15 cellular contexts compared by ENCODE assay signal in the genomic region with DNA sequence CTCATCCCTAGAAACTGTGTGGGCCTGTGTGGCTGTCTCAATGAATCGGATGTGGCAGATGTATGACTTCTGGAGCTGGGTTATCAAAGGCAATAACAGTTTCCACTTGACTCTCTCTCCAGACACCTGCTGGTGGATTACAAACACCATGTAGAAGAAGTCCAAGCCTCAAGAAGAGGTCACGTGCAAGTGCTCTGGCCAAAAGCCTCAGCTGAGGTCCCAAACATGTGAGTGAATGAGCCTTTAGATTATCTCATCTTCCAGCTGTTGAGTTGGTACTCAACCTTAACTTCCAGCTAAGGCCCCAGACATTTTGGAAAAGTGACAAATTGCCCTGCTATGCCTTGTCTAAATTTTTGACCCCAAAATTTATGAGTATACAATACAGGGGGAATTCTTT. TPM values are rescaled to one million over a fixed set of nuclear protein-coding genes. Genes with fewer than 3 reads are reported as not detected.
DNase-seq lines count a peak whose midpoint lies in the region; ATAC-seq, FAIRE-seq and TF ChIP-seq lines count a peak whose summit lies in the region.
"Had no signal": no experiment of that assay in that cellular context is flagged by ENCODE, and none has a peak within 500 bp of the region (broad histone marks: within the 10 kb centered on the region; RNA-seq: fewer than 3 reads in every experiment).

No MANE protein-coding gene starts in this region.

- intact Hi-C loops in IMR-90 (cut with micrococcal nuclease), result loop anchor here (2.0 kb wide), 1 partner anchor 17 kb away; no protein-coding TSS in a partner anchor
- intact Hi-C loops in K562 (cut with micrococcal nuclease), result no loop called here

- peak overlapping the region; percentile 58; the same call in 1 of the 3 replicates for H2BK15ac ChIP-seq in IMR-90 (ENCODE audit: low read depth, low read length)

- no peaks in the 10 kb centered on the region for H3K79me1 ChIP-seq in IMR-90 (ENCODE audit: low read depth in 1 of 2, low read length in 2 of 2)

- H4K5ac ChIP-seq in IMR-90 (ENCODE audit: low read depth, low read length), result peak overlapping the region; percentile 68; the same call in 1 of the 2 replicates

- H3K9ac ChIP-seq in IMR-90 (ENCODE audit: low read depth, low read length) (no peak overlapping the region), K562 (ENCODE audit: insufficient read depth in 1 of 2, low read depth in 2 of 2, low read length in 2 of 2) (no peak overlapping the region)
- H3K9ac ChIP-seq: BLaER1 treated with 17β-estradiol and CSF1 and Interleukin-3, amounts not matched to agents 10 nM and 100 nM had no signal

- H3K4me3 ChIP-seq in IMR-90 (ENCODE audit: insufficient read depth, low read depth, low read length) (no peak overlapping the region), K562 (no peak overlapping the region)
- H3K4me3 ChIP-seq: BLaER1 treated with 17β-estradiol and CSF1 and Interleukin-3, amounts not matched to agents 10 nM and 100 nM had no signal

- no peak overlapping the region for H2AFZ ChIP-seq in IMR-90 (replicated peaks; ENCODE audit: low read length, poor library complexity)
- no peak overlapping the region for H2AFZ ChIP-seq in K562 (ENCODE audit: low read depth, low read length)

- no peaks in the 10 kb centered on the region for H3K27me3 ChIP-seq in IMR-90 (ENCODE audit: control insufficient read depth, insufficient read depth, low read length)
- H3K27me3 ChIP-seq in K562 (ENCODE audit: control insufficient read depth in 2 of 2, insufficient read depth in 2 of 2, low read length in 2 of 2), result no peaks in the 10 kb centered on the region
- H3K27me3 ChIP-seq: BLaER1 treated with 17β-estradiol and CSF1 and Interleukin-3, amounts not matched to agents 10 nM and 100 nM had no signal

- H2BK120ac ChIP-seq in IMR-90 (ENCODE audit: low read depth, low read length), result peak overlapping the region; percentile 62; the same call in 1 of the 2 replicates

- H2AK5ac ChIP-seq in IMR-90 (ENCODE audit: low read depth, low read length), result peak overlapping the region; percentile 48; the same call in 1 of the 2 replicates

- H4K20me1 ChIP-seq in IMR-90 (ENCODE audit: insufficient read depth, low read length) (no peaks in the 10 kb centered on the region), K562 (replicated peaks; ENCODE audit: control insufficient read depth, insufficient read depth, low read length) (no peaks in the 10 kb centered on the region)
- H4K20me1 ChIP-seq: BLaER1 treated with 17β-estradiol and CSF1 and Interleukin-3, amounts not matched to agents 10 nM and 100 nM had no signal

- peak overlapping the region; percentile 33; the same call in 1 of the 2 replicates for H4K91ac ChIP-seq in IMR-90 (ENCODE audit: insufficient read depth, low read depth, low read length)

- in situ Hi-C loops in IMR-90 (cut with MboI; ENCODE audit: low sequenced_read_pairs), result no loop called here
- in situ Hi-C loops in K562 (cut with MboI), result no loop called here

- peak overlapping the region; percentile 84; the same call in 1 of the 2 replicates for H2BK20ac ChIP-seq in IMR-90 (ENCODE audit: low read depth, low read length)

- H3K36me3 ChIP-seq in IMR-90 (ENCODE audit: control insufficient read depth, insufficient read depth, low read length), result no peaks in the 10 kb centered on the region
- no peaks in the 10 kb centered on the region for H3K36me3 ChIP-seq in K562 (ENCODE audit: control insufficient read depth, insufficient read depth, low read length)
- H3K36me3 ChIP-seq: BLaER1 treated with 17β-estradiol and CSF1 and Interleukin-3, amounts not matched to agents 10 nM and 100 nM had no signal

- TF ChIP-seq CTCF in IMR-90 (conservative IDR thresholded peaks at IDR 0.05; ENCODE audit: low read depth, low read length), result no peak
- no peak for TF ChIP-seq CTCF in K562 (IDR thresholded peaks at IDR 0.05 in 2 of 3, conservative IDR thresholded peaks at IDR 0.05 in 1 of 3; ENCODE audit: insufficient read depth in 2 of 3, low read depth in 1 of 3, low read length in 3 of 3)

- TF ChIP-seq RAD21 in IMR-90 (IDR thresholded peaks at IDR 0.05; ENCODE audit: low read length) (no peak), K562 (CRISPR knock-in tag; conservative IDR thresholded peaks at IDR 0.05 in 1 of 2, IDR thresholded peaks at IDR 0.05 in 1 of 2) (no peak)

- H3K56ac ChIP-seq in IMR-90 (ENCODE audit: extremely low read depth, insufficient read depth, low read length), result no peak overlapping the region

- H3K79me2 ChIP-seq in K562 (ENCODE audit: control insufficient read depth, insufficient read depth, low read length), result no peaks in the 10 kb centered on the region

- dilution Hi-C loops in IMR-90 (cut with HindIII; ENCODE audit: low sequenced_read_pairs, unreplicated experiment), result no loop called here

- FAIRE-seq in K562 (lab: Jason Lieb, UNC), result no peak
- FAIRE-seq: GM12892, H1, HepG2 had no signal

- no peak for ATAC-seq in IMR-90 (ENCODE audit: low read depth)
- no peak for ATAC-seq in K562
- no peak for ATAC-seq in HG03460 (IDR thresholded peaks at IDR 0.05; ENCODE audit: unreplicated experiment)
- ATAC-seq: CD8-positive, alpha-beta T cell; HepG2 had no signal

- TF ChIP-seq POLR2A in IMR-90 (IDR thresholded peaks at IDR 0.05; ENCODE audit: low read depth, low read length) (no peak), K562 (conservative IDR thresholded peaks at IDR 0.05) (no peak)

- CTCF ChIA-PET in IMR-90 (lab: Yijun Ruan, JAX) (interaction anchor here (0.9 to 1.2 kb wide), 2 partner anchors 61 to 117 kb away, joined by 4 read pairs; no protein-coding TSS in a partner anchor), K562 (lab: Yijun Ruan, JAX; ENCODE audit: low intra/inter-chr PET ratio) (no interaction called here)

- no peak overlapping the region for H3K27ac ChIP-seq in IMR-90 (ENCODE audit: insufficient read depth, low read length)
- H3K27ac ChIP-seq in K562 (ENCODE audit: extremely low read depth, low read depth, low read length), result no peak overlapping the region
- H3K27ac ChIP-seq: BLaER1 treated with 17β-estradiol and CSF1 and Interleukin-3, amounts not matched to agents 10 nM and 100 nM had no signal

- BruUV-seq in IMR-90 (replicated peaks; lab: Mats Ljungman, UMichigan) (no TSS peak), K562 (replicated peaks; lab: Mats Ljungman, UMichigan) (no TSS peak)

- no peak for TF ChIP-seq EP300 in K562 (IDR thresholded peaks at IDR 0.05; ENCODE audit: low read length)

- H3K4me1 ChIP-seq in IMR-90 (ENCODE audit: control insufficient read depth, insufficient read depth, low read length) (peaks cover 13% of the 10 kb centered on the region), K562 (replicated peaks in 1 of 2; ENCODE audit: control insufficient read depth in 2 of 2, insufficient read depth in 2 of 2, low read length in 2 of 2) (no peaks in the 10 kb centered on the region)

- POLR2A ChIA-PET in IMR-90 (lab: Charles Lee; ENCODE audit: unreplicated experiment) (no interaction called here), K562 (lab: Yijun Ruan, JAX) (no interaction called here)

- DNase-seq in IMR-90, result no peak
- peak; percentile 69 for DNase-seq in OCI-M1 (lab: John Stamatoyannopoulos, UW)
- DNase-seq in K562 (ENCODE audit: extremely low read depth in 1 of 4, low spot score in 3 of 4), result no peak
- peak; percentile 24 for DNase-seq in myocyte (ENCODE audit: low read depth)
- no peak for DNase-seq in activated naive CD4-positive, alpha-beta T cell (lab: John Stamatoyannopoulos, UW)
- no peak for DNase-seq in DMS79 (lab: John Stamatoyannopoulos, UW)
- DNase-seq: Calu3; CD8-positive, alpha-beta T cell; GDM1; H9 had no signal

- H4K8ac ChIP-seq in IMR-90 (ENCODE audit: low read depth in 2 of 2, low read length in 2 of 2), result no peak overlapping the region; a peak in 1 of 4 replicates

- no peak overlapping the region for H3K14ac ChIP-seq in IMR-90 (replicated peaks; ENCODE audit: low read depth, low read length)

- no CpG with 5 or more reads among the region's 2 CpGs for WGBS in IMR-90 (ENCODE audit: extremely low coverage in 2 of 2, insufficient read length in 1 of 2), 2 experiments
- 3% methylated on average over 2 of the region's 2 CpGs for WGBS in K562 (ENCODE audit: insufficient coverage, low coverage, missing lambda C conversion rate)

- H3K9me3 ChIP-seq in IMR-90 (ENCODE audit: control insufficient read depth, insufficient read depth, low read length) (no peaks in the 10 kb centered on the region), K562 (replicated peaks; ENCODE audit: control insufficient read depth, insufficient read depth, low read depth, low read length) (no peaks in the 10 kb centered on the region)
- H3K9me3 ChIP-seq: BLaER1 treated with 17β-estradiol and CSF1 and Interleukin-3, amounts not matched to agents 10 nM and 100 nM had no signal

- no peak overlapping the region for H2AK9ac ChIP-seq in IMR-90 (replicated peaks; ENCODE audit: low read depth, low read length, poor library complexity)

- no peak overlapping the region for H3K4me2 ChIP-seq in IMR-90 (ENCODE audit: low read depth, low read length)
- no peak overlapping the region for H3K4me2 ChIP-seq in K562 (ENCODE audit: insufficient read depth, low read length)
- H3K4me2 ChIP-seq: BLaER1 treated with 17β-estradiol and CSF1 and Interleukin-3, amounts not matched to agents 10 nM and 100 nM had no signal

- peak overlapping the region; percentile 58 for H3K4ac ChIP-seq in IMR-90 (ENCODE audit: low read depth, low read length)

- no peak overlapping the region for H3K23ac ChIP-seq in IMR-90 (ENCODE audit: low read depth, low read length)

- peak overlapping the region; percentile 75 for H3K18ac ChIP-seq in IMR-90 (ENCODE audit: low read depth, low read length)

- H3K9me1 ChIP-seq in IMR-90 (ENCODE audit: insufficient read depth, low read length), result no peaks in the 10 kb centered on the region; the same call in 1 of the 2 replicates
- H3K9me1 ChIP-seq in K562 (ENCODE audit: control insufficient read depth, insufficient read depth, low read length), result no peaks in the 10 kb centered on the region

- peak overlapping the region; percentile 53 for H2BK5ac ChIP-seq in IMR-90 (ENCODE audit: low read depth, low read length, poor library complexity, severe bottlenecking)

RNA-seq across cellular contexts. Expression of gene IL12A, which starts 42.7 kb away (rescaled TPM):
- total RNA-seq in IMR-90 (2012; rRNA removed), result 0.90 and 1.1 TPM in 2 replicates
- 2.9 and 5.3 TPM in 2 replicates for polyA plus RNA-seq in IMR-90 (2012; rRNA removed)
- polyA plus RNA-seq in IMR-90 (2012; cell fraction: cytosol; rRNA removed), result 10.0 and 10.9 TPM in 2 replicates
- polyA plus RNA-seq in IMR-90 (2012; cell fraction: nucleus; rRNA removed; ENCODE audit: low replicate concordance), result 11.1 and 16.2 TPM in 2 replicates
- total RNA-seq in K562 (2011; cell fraction: chromatin; rRNA removed; ENCODE audit: low replicate concordance), result not detected in 2 replicates
- not detected in 2 replicates for total RNA-seq in K562 (2011; cell fraction: nucleolus; rRNA removed)
- total RNA-seq in K562 (2011; cell fraction: nucleoplasm; rRNA removed), result not detected in 2 replicates
- not detected in 2 replicates for total RNA-seq in K562 (2014; rRNA removed)
- total RNA-seq in K562 (2014; rRNA removed; fragmentation: Illumina TruSeq; extraction: Trizol), result 0.35 TPM in 1 of 2 replicates, not detected in the other
- not detected in 2 replicates for total RNA-seq in K562 (2015; rRNA removed; fragmentation: Illumina TruSeq; extraction: Trizol)
- total RNA-seq in K562 (2021), result 0.13 TPM in 1 of 2 replicates, not detected in the other
- polyA plus RNA-seq in K562 (2011; rRNA removed), result not detected in 2 replicates
- polyA plus RNA-seq in K562 (2011; cell fraction: cytosol; rRNA removed), result not detected in 2 replicates
- 0.14 and 0.27 TPM in 2 replicates for polyA plus RNA-seq in K562 (2011; cell fraction: nucleus; rRNA removed)
- polyA plus RNA-seq in K562 (2012), result not detected in 2 replicates
- not detected in 2 replicates for polyA plus RNA-seq in K562 (2014; fragmentation: Illumina TruSeq; extraction: Trizol)
- polyA plus RNA-seq in K562 (2014; fragmentation: Nextera tagmentation; extraction: Ambion mirVana), result not detected
- polyA plus RNA-seq in K562 (2014; rRNA removed), result not detected in 2 replicates
- not detected in 2 replicates for polyA minus RNA-seq in K562 (2011; rRNA and poly(A)+ RNA removed)
- not detected in 2 replicates for polyA minus RNA-seq in K562 (2011; cell fraction: cytosol; rRNA and poly(A)+ RNA removed)
- not detected in 2 replicates for polyA minus RNA-seq in K562 (2011; cell fraction: nucleus; rRNA and poly(A)+ RNA removed)
- 0.96 and 1.9 TPM in 2 replicates for total RNA-seq in myocyte
- 1.9 TPM for polyA plus RNA-seq in myocyte (2012)

Comparison
In these comparisons a context has a peak if more than half of its experiments do, and no peak if none do; other contexts are left out.
1. DNase-seq: peak in OCI-M1 (single experiment) and myocyte (single experiment); none in IMR-90 (single experiment), K562 (0 of 4), activated naive CD4-positive, alpha-beta T cell (0 of 4) and DMS79 (single experiment).